ENCODE assay signal across 8 cellular contexts in the genomic region with DNA sequence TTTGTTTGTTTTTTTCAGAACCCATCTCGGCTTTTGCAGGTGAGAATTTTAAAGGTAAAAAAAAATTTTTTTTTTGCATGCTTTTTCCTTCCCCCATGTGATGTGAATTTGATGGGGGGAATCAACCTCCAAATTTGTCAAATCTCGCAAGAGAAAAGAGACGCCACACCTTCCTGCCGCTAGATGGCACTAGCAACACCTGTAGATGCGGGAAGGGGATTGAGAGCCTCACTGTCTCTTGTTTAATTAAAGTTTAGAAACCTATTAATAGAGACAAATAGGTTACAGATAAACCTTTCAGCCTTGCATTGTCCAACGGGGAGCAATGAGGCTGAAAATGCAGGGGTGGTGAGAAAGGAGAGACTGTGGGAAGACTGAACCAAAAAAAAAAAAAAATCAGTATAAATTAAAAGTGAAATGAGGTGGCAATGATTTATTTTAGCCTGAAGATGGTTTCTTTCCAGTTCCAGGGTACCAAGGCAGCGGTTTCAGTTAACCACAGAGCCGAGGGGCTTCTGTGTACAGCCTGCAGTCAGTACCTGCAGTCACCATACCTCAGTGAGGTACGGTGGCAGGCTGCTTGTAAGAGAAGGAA.
DNase-seq lines count a peak whose midpoint lies in the region; ATAC-seq and TF ChIP-seq lines count a peak whose summit lies in the region.

No MANE protein-coding gene starts in this region.

- no peak for TF ChIP-seq EP300 in gastroesophageal sphincter (IDR thresholded peaks at IDR 0.05)

- H3F3A ChIP-seq in PC-9 (ENCODE audit: insufficient read depth, low read depth), result no peaks in the 10 kb centered on the region

- no peaks in the 10 kb centered on the region for H3K27me3 ChIP-seq in PC-9 (ENCODE audit: insufficient read depth, low read depth)
- H3K27me3 ChIP-seq in gastroesophageal sphincter, result no peaks in the 10 kb centered on the region

- no peak for TF ChIP-seq POLR2A in gastroesophageal sphincter (IDR thresholded peaks at IDR 0.05)

- H3K9me3 ChIP-seq in PC-9 (ENCODE audit: insufficient read depth, low read depth), result no peaks in the 10 kb centered on the region
- H3K9me3 ChIP-seq in gastroesophageal sphincter, result no peaks in the 10 kb centered on the region

- DNase-seq in NCI-H524 (lab: John Stamatoyannopoulos, UW), result peak; percentile 36 to 67
- DNase-seq in NCI-H524 treated with DMSO at 0.1 percent for 48 hours (lab: John Stamatoyannopoulos, UW), result no peak
- peak; percentile 37 to 45 for DNase-seq in PC-9
- DNase-seq in activated T-helper 9 cell treated with anti-CD3 and anti-CD28 coated beads, Interleukin-2, amount 50 U/mL, for 16 hours (ENCODE audit: low read depth), result peak; percentile 14
- DNase-seq in posterior cingulate gyrus, result peak; percentile 16 to 94 (median 68)
- DNase-seq in HPDE6-E6E7 (ENCODE audit: extremely low spot score), result no peak

- H3K79me2 ChIP-seq in PC-9 (ENCODE audit: low read depth), result no peaks in the 10 kb centered on the region

- POLR2A ChIA-PET in PC-9 (lab: Charles Lee; ENCODE audit: unreplicated experiment), result no interaction called here

- H3K4me3 ChIP-seq in PC-9 (no peak overlapping the region), gastroesophageal sphincter (no peak overlapping the region)

- 5 to 19% methylated on average over 6 to 9 of the region's 9 CpGs for WGBS in gastroesophageal sphincter (ENCODE audit: low coverage in 1 of 2), 2 donors

- H3K27ac ChIP-seq in PC-9 (no peak overlapping the region), gastroesophageal sphincter (peak overlapping the region; percentile 83 to 96 (median 94))

- H3K36me3 ChIP-seq in PC-9 (ENCODE audit: low read depth), result no peaks in the 10 kb centered on the region
- H3K36me3 ChIP-seq in gastroesophageal sphincter, result peaks cover 0 to 57% of the 10 kb centered on the region in 2 donors

- intact Hi-C loops in PC-9 (cut with micrococcal nuclease; ENCODE audit: unreplicated experiment), result loop anchor here (2.0 kb wide), 2 partner anchors 118 to 160 kb away; no protein-coding TSS in a partner anchor
- intact Hi-C loops in posterior cingulate gyrus (cut with DNase I), result loop anchor here (5.0 kb wide), 1 partner anchor 180 kb away; no protein-coding TSS in a partner anchor

- H3K9me2 ChIP-seq in PC-9 (ENCODE audit: insufficient read depth), result no peaks in the 10 kb centered on the region

- no peak overlapping the region for H3K4me2 ChIP-seq in PC-9

- no peak overlapping the region for H2AFZ ChIP-seq in PC-9

- no TSS peak for BruUV-seq in PC-9 (replicated peaks; lab: Mats Ljungman, UMichigan)

- CTCF ChIA-PET in PC-9 (lab: Charles Lee), result no interaction called here

- peak; percentile 82 for TF ChIP-seq CTCF in PC-9 (conservative IDR thresholded peaks at IDR 0.05)
- peak; percentile 89 to 92 (median 90) for TF ChIP-seq CTCF in gastroesophageal sphincter (IDR thresholded peaks at IDR 0.05)

- ATAC-seq in HG03460 (IDR thresholded peaks at IDR 0.05; ENCODE audit: unreplicated experiment), result peak; percentile 52
- ATAC-seq in gastroesophageal sphincter, result no peak

- no peaks in the 10 kb centered on the region for H4K20me1 ChIP-seq in PC-9 (ENCODE audit: insufficient read depth)

- H3K4me1 ChIP-seq in PC-9 (replicated peaks; ENCODE audit: insufficient read depth), result no peaks in the 10 kb centered on the region
- H3K4me1 ChIP-seq in gastroesophageal sphincter, result peaks cover 28 to 100% (median 54%) of the 10 kb centered on the region in 3 donors

Comparison
In these comparisons a context has a peak if more than half of its experiments do, and no peak if none do; other contexts are left out.
1. DNase-seq: peak in NCI-H524 (2 of 2), PC-9 (2 of 2), activated T-helper 9 cell treated with anti-CD3 and anti-CD28 coated beads, Interleukin-2, amount 50 U/mL, for 16 hours (single experiment) and posterior cingulate gyrus (10 of 10); none in NCI-H524 treated with DMSO at 0.1 percent for 48 hours (single experiment) and HPDE6-E6E7 (single experiment).